Comparison of ENCODE assay signal across 8 cellular contexts in genomic region chr1:154157520-154158306, GRCh38. TPM values are rescaled to one million over a fixed set of nuclear protein-coding genes. Genes with fewer than 3 reads are reported as not detected.
A peak's percentile ranks its signal among the peaks of the same experiment; 100 is the strongest.
DNase-seq lines count a peak whose midpoint lies in the region; ATAC-seq and TF ChIP-seq lines count a peak whose summit lies in the region.

No MANE protein-coding gene starts in this region.

- DNase-seq in T-helper 2 cell: peak in 4 of 5 experiments; percentile 48 to 98 (median 68)
- no peak for DNase-seq in ascending aorta (ENCODE audit: low spot score in 2 of 2)
- DNase-seq in osteoblast (ENCODE audit: insufficient read length, low spot score, missing footprints): peak; percentile 75
- DNase-seq in cerebellar cortex (ENCODE audit: low spot score): no peak
- no peak for DNase-seq in hepatic stellate cell (ENCODE audit: low spot score)
- DNase-seq in kidney tubule cell (ENCODE audit: low spot score): no peak

- H3K36me3 ChIP-seq in ascending aorta (peaks cover 24 to 54% of the 10 kb centered on the region in 2 donors), osteoblast (ENCODE audit: insufficient read depth, low read length) (peaks cover 74% of the 10 kb centered on the region)

- H3K27me3 ChIP-seq in ascending aorta: no peaks in the 10 kb centered on the region
- no peaks in the 10 kb centered on the region for H3K27me3 ChIP-seq in osteoblast (ENCODE audit: insufficient read depth, low read length)

- H3K4me3 ChIP-seq in ascending aorta (no peak overlapping the region), osteoblast (ENCODE audit: insufficient read depth, low read length) (no peak overlapping the region)

- H2AFZ ChIP-seq in osteoblast (ENCODE audit: low read length): no peak overlapping the region

- H4K20me1 ChIP-seq in osteoblast (ENCODE audit: insufficient read depth, low read length): peaks cover 13% of the 10 kb centered on the region

- no peak for TF ChIP-seq CTCF in ascending aorta (IDR thresholded peaks at IDR 0.05)
- TF ChIP-seq CTCF in osteoblast (IDR thresholded peaks at IDR 0.05; ENCODE audit: extremely low read depth, low read depth, low read length): no peak

- intact Hi-C loops in ascending aorta (cut with DNase I): loop anchor here (10.0 kb wide), 1 partner anchor 363 kb away; no protein-coding TSS in a partner anchor

- H3K27ac ChIP-seq in ascending aorta (peak overlapping the region; percentile 88 to 94), osteoblast (ENCODE audit: low read depth, low read length) (no peak overlapping the region)

- peak; percentile 83 for ATAC-seq in GM18867 (IDR thresholded peaks at IDR 0.05; ENCODE audit: unreplicated experiment)
- peak; percentile 79 for ATAC-seq in HG03039 (IDR thresholded peaks at IDR 0.05; ENCODE audit: unreplicated experiment)

- peaks cover 41% of the 10 kb centered on the region for H3K79me2 ChIP-seq in osteoblast (ENCODE audit: insufficient read depth, low read length)

- H3K4me1 ChIP-seq in ascending aorta: peaks cover 0 to 23% of the 10 kb centered on the region in 2 donors
- peaks cover 6% of the 10 kb centered on the region for H3K4me1 ChIP-seq in osteoblast (ENCODE audit: insufficient read depth, low read length)

- no peak overlapping the region for H3K4me2 ChIP-seq in osteoblast (ENCODE audit: insufficient read depth, low read length)

- H3K9me3 ChIP-seq in ascending aorta (no peaks in the 10 kb centered on the region), osteoblast (ENCODE audit: low read depth, low read length) (no peaks in the 10 kb centered on the region)

RNA-seq across cellular contexts. Expression of gene NUP210L, which starts 2.8 kb away (rescaled TPM):
- total RNA-seq in ascending aorta: not detected
- total RNA-seq in osteoblast: under 0.01 TPM in 2 replicates

RNA-seq across cellular contexts. Expression of gene TPM3, which starts 34.2 kb away (rescaled TPM):
- total RNA-seq in ascending aorta (254 TPM), osteoblast (299 and 306 TPM in 2 replicates)

RNA-seq across cellular contexts. Expression of gene CFAP141, which starts 48.4 kb away (rescaled TPM):
- total RNA-seq in ascending aorta: not detected
- total RNA-seq in osteoblast: not detected in 2 replicates

Comparison
In these comparisons a context has a peak if more than half of its experiments do, and no peak if none do; other contexts are left out.
1. DNase-seq: peak in T-helper 2 cell (4 of 5) and osteoblast (single experiment); none in ascending aorta (0 of 2), cerebellar cortex (single experiment), hepatic stellate cell (single experiment) and kidney tubule cell (single experiment).